Comparison of ENCODE assay signal across 12 cellular contexts in the genomic region with DNA sequence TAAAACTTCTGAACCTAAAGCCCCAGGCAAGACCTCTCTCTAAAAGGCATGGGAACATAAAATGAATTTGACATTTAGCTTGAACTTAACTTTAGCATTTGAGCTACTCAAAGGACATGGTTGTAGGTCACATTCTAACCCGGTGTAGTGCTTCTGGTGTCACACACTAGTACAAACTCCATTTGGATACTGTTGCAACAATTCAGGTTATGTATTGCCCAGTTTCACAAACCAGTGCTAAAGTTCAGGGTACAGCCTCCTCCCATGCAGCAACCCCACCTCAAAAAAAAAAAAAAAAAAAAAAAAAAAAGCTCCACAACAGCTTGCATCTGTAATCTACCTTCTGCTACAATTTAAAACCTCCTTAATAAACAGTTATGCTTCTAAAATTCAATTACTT. TPM values are rescaled to one million over a fixed set of nuclear protein-coding genes. Genes with fewer than 3 reads are reported as not detected.
DNase-seq lines count a peak whose midpoint lies in the region; ATAC-seq and TF ChIP-seq lines count a peak whose summit lies in the region.
"Had no signal": no experiment of that assay in that cellular context is flagged by ENCODE, and none has a peak within 500 bp of the region (broad histone marks: within the 10 kb centered on the region; RNA-seq: fewer than 3 reads in every experiment).

No MANE protein-coding gene starts in this region.

- H3K36me3 ChIP-seq in transverse colon: no peaks in the 10 kb centered on the region

- no peak overlapping the region for H3K4me3 ChIP-seq in transverse colon
- H3K4me3 ChIP-seq: skin epidermis had no signal

- in situ Hi-C loops in transverse colon (cut with MboI; ENCODE audit: low pct_ligation_motif_present in 1 of 4, low pct_unique_long_range_greater_than_20kb in 1 of 4, low sequenced_read_pairs in 3 of 4): no loop called here

- peak overlapping the region; percentile 87 to 92 (median 88) for H3K27ac ChIP-seq in transverse colon

- H3K9me3 ChIP-seq in transverse colon: peaks cover 10 to 12% of the 10 kb centered on the region in 2 donors

- H3K27me3 Mint-ChIP-seq in activated CD8-positive, alpha-beta memory T cell treated with anti-CD3 and anti-CD28 coated beads, Interleukin-2, amount 10 ng/mL, durations not matched to agents 7 days and 5 days: no peaks in the 10 kb centered on the region
- no peaks in the 10 kb centered on the region for H3K27me3 Mint-ChIP-seq in activated naive CD8-positive, alpha-beta T cell treated with anti-CD3 and anti-CD28 coated beads, Interleukin-2, amount 50 U/mL, for 24 hours

- H3K4me3 Mint-ChIP-seq in activated CD8-positive, alpha-beta memory T cell treated with anti-CD3 and anti-CD28 coated beads, Interleukin-2, amount 10 ng/mL, durations not matched to agents 7 days and 5 days: no peak overlapping the region
- H3K4me3 Mint-ChIP-seq in activated naive CD8-positive, alpha-beta T cell treated with anti-CD3 and anti-CD28 coated beads, Interleukin-2, amount 50 U/mL, for 24 hours: peak overlapping the region; percentile 45

- peaks cover 33 to 72% (median 61%) of the 10 kb centered on the region in 4 donors for H3K4me1 ChIP-seq in transverse colon

- TF ChIP-seq CTCF in transverse colon (IDR thresholded peaks at IDR 0.05): no peak

- WGBS in transverse colon (ENCODE audit: low coverage in 1 of 2), 2 donors: 23 to 60% methylated on average over 1 of the region's 1 CpG

- peaks cover 33% of the 10 kb centered on the region for H3K36me3 Mint-ChIP-seq in activated CD8-positive, alpha-beta memory T cell treated with anti-CD3 and anti-CD28 coated beads, Interleukin-2, amount 10 ng/mL, durations not matched to agents 7 days and 5 days
- peaks cover 41% of the 10 kb centered on the region for H3K36me3 Mint-ChIP-seq in activated naive CD8-positive, alpha-beta T cell treated with anti-CD3 and anti-CD28 coated beads, Interleukin-2, amount 50 U/mL, for 24 hours (ENCODE audit: low read depth)

- CTCF ChIA-PET in activated CD8-positive, alpha-beta memory T cell treated with anti-CD3 and anti-CD28 coated beads, Interleukin-2, amount 10 ng/mL, durations not matched to agents 7 days and 5 days (lab: Charles Lee): interaction anchor here (0.6 to 5.0 kb wide), 9 partner anchors 9 to 144 kb away, joined by 3 to 28 read pairs (median 4); a partner anchor contains a TSS

- peaks cover 55% of the 10 kb centered on the region for H3K4me1 Mint-ChIP-seq in activated CD8-positive, alpha-beta memory T cell treated with anti-CD3 and anti-CD28 coated beads, Interleukin-2, amount 10 ng/mL, durations not matched to agents 7 days and 5 days
- peaks cover 73% of the 10 kb centered on the region for H3K4me1 Mint-ChIP-seq in activated naive CD8-positive, alpha-beta T cell treated with anti-CD3 and anti-CD28 coated beads, Interleukin-2, amount 50 U/mL, for 24 hours

- no peak for TF ChIP-seq POLR2A in transverse colon (IDR thresholded peaks at IDR 0.05)

- intact Hi-C loops in transverse colon (cut with DNase I; ENCODE audit: low total_unique reads): no loop called here

- H3K27ac Mint-ChIP-seq in activated CD8-positive, alpha-beta memory T cell treated with anti-CD3 and anti-CD28 coated beads, Interleukin-2, amount 10 ng/mL, durations not matched to agents 7 days and 5 days: peak overlapping the region; percentile 5
- peak overlapping the region; percentile 57 for H3K27ac Mint-ChIP-seq in activated naive CD8-positive, alpha-beta T cell treated with anti-CD3 and anti-CD28 coated beads, Interleukin-2, amount 50 U/mL, for 24 hours

- H3K9me3 Mint-ChIP-seq in activated CD8-positive, alpha-beta memory T cell treated with anti-CD3 and anti-CD28 coated beads, Interleukin-2, amount 10 ng/mL, durations not matched to agents 7 days and 5 days (ENCODE audit: low read depth): peaks cover 5% of the 10 kb centered on the region
- peaks cover 11% of the 10 kb centered on the region for H3K9me3 Mint-ChIP-seq in activated naive CD8-positive, alpha-beta T cell treated with anti-CD3 and anti-CD28 coated beads, Interleukin-2, amount 50 U/mL, for 24 hours

- no peak for TF ChIP-seq EP300 in transverse colon (IDR thresholded peaks at IDR 0.05; ENCODE audit: low read depth)

- ATAC-seq in activated CD8-positive, alpha-beta memory T cell treated with anti-CD3 and anti-CD28 coated beads, Interleukin-2, amount 10 ng/mL, durations not matched to agents 7 days and 5 days: no peak
- ATAC-seq in activated naive CD8-positive, alpha-beta T cell treated with anti-CD3 and anti-CD28 coated beads, Interleukin-2, amount 50 U/mL, for 24 hours: peak; percentile 8
- ATAC-seq in left lobe of liver: peak; percentile 89

- no peaks in the 10 kb centered on the region for H3K27me3 ChIP-seq in transverse colon

- DNase-seq in activated CD8-positive, alpha-beta memory T cell treated with anti-CD3 and anti-CD28 coated beads, Interleukin-2, amount 10 ng/mL, durations not matched to agents 7 days and 5 days: no peak
- no peak for DNase-seq in activated CD8-positive, alpha-beta memory T cell treated with anti-CD3 and anti-CD28 coated beads, Interleukin-2, amount 50 U/mL, for 4 hours
- DNase-seq in activated naive CD8-positive, alpha-beta T cell treated with anti-CD3 and anti-CD28 coated beads, Interleukin-2, amount 50 U/mL, for 24 hours: no peak
- DNase-seq in left lobe of liver (ENCODE audit: low spot score): peak; percentile 69
- no peak for DNase-seq in transverse colon
- DNase-seq in NCI-H2196 (lab: John Stamatoyannopoulos, UW; ENCODE audit: unreplicated experiment): no peak
- DNase-seq in NCI-H524 (lab: John Stamatoyannopoulos, UW): no peak
- no peak for DNase-seq in ecto neural progenitor cell (ENCODE audit: low spot score)
- DNase-seq: activated gamma-delta T cell, cortex of kidney, NCI-H1930 had no signal

RNA-seq across cellular contexts. Expression of a gene that starts 7.8 kb away (rescaled TPM):
- total RNA-seq in activated CD8-positive, alpha-beta memory T cell treated with anti-CD3 and anti-CD28 coated beads, Interleukin-2, amount 10 ng/mL, durations not matched to agents 7 days and 5 days: 10 to 100 TPM; 23.2 to 32.9 TPM
- total RNA-seq in left lobe of liver (12.7 TPM), transverse colon (10 to 100 TPM; 25.3 to 36.4 (median 27.1) TPM)

RNA-seq across cellular contexts. Expression of a gene that starts 38.6 kb away (rescaled TPM):
- total RNA-seq in activated CD8-positive, alpha-beta memory T cell treated with anti-CD3 and anti-CD28 coated beads, Interleukin-2, amount 10 ng/mL, durations not matched to agents 7 days and 5 days: 1 to 10 TPM; 5.5 to 5.8 TPM
- total RNA-seq in left lobe of liver (14.8 TPM), transverse colon (10 to 100 TPM; 28.5 to 71.2 (median 35.1) TPM)
